15 cellular contexts compared by ENCODE assay signal in genomic region chr20:38791940-38792339, GRCh38. TPM values are rescaled to one million over a fixed set of nuclear protein-coding genes. Genes with fewer than 3 reads are reported as not detected.
A peak's percentile ranks its signal among the peaks of the same experiment; 100 is the strongest.
DNase-seq lines count a peak whose midpoint lies in the region; ATAC-seq and TF ChIP-seq lines count a peak whose summit lies in the region.
"Had no signal": no experiment of that assay in that cellular context is flagged by ENCODE, and none has a peak within 500 bp of the region (broad histone marks: within the 10 kb centered on the region; RNA-seq: fewer than 3 reads in every experiment).

No MANE protein-coding gene starts in this region.

- no peak overlapping the region for H2BK12ac ChIP-seq in trophoblast cell (ENCODE audit: low read length)

- H3K9ac ChIP-seq in trophoblast cell (ENCODE audit: low read length) = peak overlapping the region; percentile 43
- H3K9ac ChIP-seq: GM23248 had no signal

- no peak overlapping the region for H3K18ac ChIP-seq in trophoblast cell (ENCODE audit: low read length)

- no peak overlapping the region for H2BK5ac ChIP-seq in trophoblast cell (ENCODE audit: low read depth, low read length, poor library complexity)

- H3K36me3 ChIP-seq in RWPE2 (ENCODE audit: low read depth) = no peaks in the 10 kb centered on the region
- no peaks in the 10 kb centered on the region for H3K36me3 ChIP-seq in trophoblast cell (ENCODE audit: control insufficient read depth in 1 of 2, insufficient read depth in 2 of 2, low read length in 2 of 2)

- TF ChIP-seq CTCF in RWPE2 (IDR thresholded peaks at IDR 0.05; ENCODE audit: poor library complexity, severe bottlenecking) = no peak

- H3K4me3 ChIP-seq in RWPE2 (ENCODE audit: severe bottlenecking) (no peak overlapping the region), trophoblast cell (ENCODE audit: low read depth, low read length) (no peak overlapping the region)
- H3K4me3 ChIP-seq: A549, GM23248 had no signal

- no peak overlapping the region for H4K8ac ChIP-seq in trophoblast cell (ENCODE audit: low read depth, low read length)

- H3K27ac ChIP-seq in RWPE2 (ENCODE audit: poor library complexity, severe bottlenecking) (no peak overlapping the region), trophoblast cell (ENCODE audit: low read depth, low read length) (no peak overlapping the region)
- H3K27ac ChIP-seq: A549, C4-2B, GM23248 had no signal

- no peak overlapping the region for H3K23ac ChIP-seq in trophoblast cell (ENCODE audit: low read length)

- no peak overlapping the region for H3K4me2 ChIP-seq in trophoblast cell (ENCODE audit: low read length)
- H3K4me2 ChIP-seq: A549 had no signal

- no peak overlapping the region for H3K14ac ChIP-seq in trophoblast cell (ENCODE audit: low read length)

- ATAC-seq in RWPE2 (ENCODE audit: low read depth) (no peak), GM19351 (IDR thresholded peaks at IDR 0.05; ENCODE audit: unreplicated experiment) (no peak), GM21528 (IDR thresholded peaks at IDR 0.05; ENCODE audit: low FRiP score, unreplicated experiment) (no peak)
- ATAC-seq: A549 had no signal

- H3K79me1 ChIP-seq in trophoblast cell (ENCODE audit: low read length) = no peaks in the 10 kb centered on the region

- no peak overlapping the region for H2BK120ac ChIP-seq in trophoblast cell (ENCODE audit: insufficient read depth, low read length, poor library complexity)

- H2AK5ac ChIP-seq in trophoblast cell (ENCODE audit: low read length) = no peak overlapping the region

- no CpG with 5 or more reads among the region's 1 CpG for WGBS in trophoblast cell (ENCODE audit: extremely low coverage, insufficient coverage, insufficient read length)

- H3K9me3 ChIP-seq in RWPE2 (ENCODE audit: severe bottlenecking) (no peaks in the 10 kb centered on the region), trophoblast cell (ENCODE audit: insufficient read depth, low read depth, low read length) (peaks cover 2% of the 10 kb centered on the region)
- H3K9me3 ChIP-seq: Caco-2 had no signal

- peak; percentile 25 for DNase-seq in A172 (ENCODE audit: low spot score)
- DNase-seq in EH (ENCODE audit: low read depth) = peak; percentile 14
- peak; percentile 38 for DNase-seq in RWPE2 (ENCODE audit: low spot score)
- DNase-seq in trophoblast cell = no peak
- DNase-seq: AML-193; Caco-2; CD4-positive, alpha-beta T cell; GDM1; HCEC 1CT had no signal

- H4K91ac ChIP-seq in trophoblast cell (ENCODE audit: low read depth, low read length) = no peak overlapping the region

- H4K12ac ChIP-seq in trophoblast cell (ENCODE audit: low read depth, low read length) = no peak overlapping the region

- no peaks in the 10 kb centered on the region for H3K79me2 ChIP-seq in trophoblast cell (ENCODE audit: control insufficient read depth, insufficient read depth, low read length, poor library complexity)

- peaks cover 4% of the 10 kb centered on the region for H3K27me3 ChIP-seq in RWPE2 (ENCODE audit: insufficient read depth, poor library complexity, severe bottlenecking)
- H3K27me3 ChIP-seq in trophoblast cell (ENCODE audit: insufficient read depth, low read length) = no peaks in the 10 kb centered on the region

- no peak overlapping the region for H3K4ac ChIP-seq in trophoblast cell (ENCODE audit: low read depth, low read length)

- H3K4me1 ChIP-seq in RWPE2 (ENCODE audit: insufficient read depth, poor library complexity, severe bottlenecking) (peaks cover 16% of the 10 kb centered on the region), trophoblast cell (ENCODE audit: control insufficient read depth in 1 of 2, insufficient read depth in 2 of 2, low read length in 2 of 2) (no peaks in the 10 kb centered on the region)
- H3K4me1 ChIP-seq: Caco-2 had no signal

- H2AFZ ChIP-seq in trophoblast cell (ENCODE audit: insufficient read depth, low read length, poor library complexity) = no peak overlapping the region
- H2AFZ ChIP-seq: GM23248 had no signal

RNA-seq across cellular contexts. Expression of gene PPP1R16B, which starts 13.6 kb away (rescaled TPM):
- total RNA-seq in A172 (2014; rRNA removed; shearing (Covaris generic)) = 0.14 TPM in 2 replicates
- 0.03 and 0.04 TPM in 2 replicates for polyA plus RNA-seq in trophoblast cell (2013)
- total RNA-seq: Caco-2, GM23248 had no signal
- polyA plus RNA-seq: BJ, GM23248 had no signal

RNA-seq across cellular contexts. Expression of gene ACTR5, which starts 43.7 kb away (rescaled TPM):
- 9.4 and 12.0 TPM in 2 replicates for total RNA-seq in A172 (2014; rRNA removed; shearing (Covaris generic))
- 4.7 and 4.8 TPM in 2 replicates for polyA plus RNA-seq in trophoblast cell (2013)

Comparison
In these comparisons a context has a peak if more than half of its experiments do, and no peak if none do; other contexts are left out.
1. DNase-seq: peak in A172 (single experiment), EH (single experiment) and RWPE2 (single experiment); none in trophoblast cell (0 of 2).